9 cellular contexts compared by ENCODE assay signal in the genomic region with DNA sequence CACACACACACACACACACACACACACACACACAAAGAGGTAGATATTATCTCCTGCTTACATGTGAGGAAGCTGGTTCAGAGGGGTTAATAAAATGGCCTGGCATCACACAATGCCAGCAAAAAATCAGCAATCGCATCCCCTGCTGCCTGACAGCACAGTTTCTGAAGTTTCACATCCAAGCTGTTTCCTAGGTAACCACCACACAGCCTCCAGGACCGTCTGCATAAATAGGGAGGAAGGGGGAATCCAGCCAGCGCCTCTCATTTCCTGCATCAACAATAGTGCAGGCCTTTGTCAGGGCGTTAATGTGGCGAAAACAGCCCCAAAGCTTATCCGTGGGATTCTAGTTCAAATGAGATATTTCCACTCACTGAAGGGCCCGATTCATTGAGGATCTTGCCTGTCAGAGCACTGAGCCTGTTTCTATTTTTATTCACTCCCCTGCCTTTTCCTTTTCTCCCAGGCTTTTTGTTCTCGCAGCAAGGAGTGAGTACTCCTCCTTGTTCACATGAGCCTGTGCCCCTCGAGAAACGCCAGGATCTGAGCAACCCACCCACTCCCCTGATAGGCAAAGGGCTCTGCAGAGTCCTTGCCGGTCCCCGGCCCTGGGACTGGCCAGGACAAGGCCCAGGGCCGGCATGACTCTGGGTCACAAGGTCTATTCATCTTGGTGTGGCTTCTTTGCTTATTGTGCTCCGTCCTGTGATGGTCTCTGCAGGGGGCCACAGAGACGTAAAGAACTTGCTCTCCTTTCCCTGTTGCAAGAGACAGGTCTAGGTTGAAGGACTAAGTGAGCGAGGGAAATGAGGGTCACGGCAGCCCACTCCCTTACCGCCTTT. TPM values are rescaled to one million over a fixed set of nuclear protein-coding genes. Genes with fewer than 3 reads are reported as not detected.
DNase-seq lines count a peak whose midpoint lies in the region; ATAC-seq lines count a peak whose summit lies in the region.
"Had no signal": no experiment of that assay in that cellular context is flagged by ENCODE, and none has a peak within 500 bp of the region (broad histone marks: within the 10 kb centered on the region; RNA-seq: fewer than 3 reads in every experiment).

No MANE protein-coding gene starts in this region.

- no peaks in the 10 kb centered on the region for H3K9me3 Mint-ChIP-seq in activated T-helper 17 cell treated with anti-CD3 and anti-CD28 coated beads, Interleukin-2, amount 50 U/mL, for 72 hours

- no peak overlapping the region for H3K4me3 Mint-ChIP-seq in activated T-helper 17 cell treated with anti-CD3 and anti-CD28 coated beads, Interleukin-2, amount 50 U/mL, for 72 hours

- no peaks in the 10 kb centered on the region for H3K36me3 Mint-ChIP-seq in activated T-helper 17 cell treated with anti-CD3 and anti-CD28 coated beads, Interleukin-2, amount 50 U/mL, for 72 hours (ENCODE audit: low read depth)

- peak; percentile 86 for ATAC-seq in activated T-helper 17 cell treated with anti-CD3 and anti-CD28 coated beads, Interleukin-2, amount 50 U/mL, for 72 hours (replicated peaks)
- ATAC-seq in GM18868 (IDR thresholded peaks at IDR 0.05; ENCODE audit: unreplicated experiment): no peak
- no peak for ATAC-seq in HG03432 (IDR thresholded peaks at IDR 0.05; ENCODE audit: unreplicated experiment)

- no peaks in the 10 kb centered on the region for H3K4me1 Mint-ChIP-seq in activated T-helper 17 cell treated with anti-CD3 and anti-CD28 coated beads, Interleukin-2, amount 50 U/mL, for 72 hours

- H3K27ac Mint-ChIP-seq in activated T-helper 17 cell treated with anti-CD3 and anti-CD28 coated beads, Interleukin-2, amount 50 U/mL, for 72 hours: no peak overlapping the region

- no peaks in the 10 kb centered on the region for H3K27me3 Mint-ChIP-seq in activated T-helper 17 cell treated with anti-CD3 and anti-CD28 coated beads, Interleukin-2, amount 50 U/mL, for 72 hours

- H3K4me3 ChIP-seq in H7 (ENCODE audit: insufficient read depth, low read depth, low read length): no peak overlapping the region
- H3K4me3 ChIP-seq: esophagus squamous epithelium had no signal

- no peaks in the 10 kb centered on the region for H3K36me3 ChIP-seq in H7 (replicated peaks; ENCODE audit: control insufficient read depth, insufficient read depth, low read length)
- H3K36me3 ChIP-seq: esophagus squamous epithelium had no signal

- no peaks in the 10 kb centered on the region for H3K27me3 ChIP-seq in H7 (ENCODE audit: control insufficient read depth, insufficient read depth, low read length)
- H3K27me3 ChIP-seq: esophagus squamous epithelium had no signal

- DNase-seq in A172 (ENCODE audit: low spot score) (peak; percentile 55), H7 (peak; percentile 80), hypothalamus (lab: John Stamatoyannopoulos, UW) (peak in 44 of 51 donors; percentile 11 to 90 (median 63)), GM19238 (ENCODE audit: insufficient read length, low spot score) (no peak), MV-4-11 (lab: John Stamatoyannopoulos, UW) (no peak)
- DNase-seq: esophagus squamous epithelium had no signal

RNA-seq across cellular contexts. Expression of a gene that starts 32.7 kb away (rescaled TPM):
- total RNA-seq in A172 (2014; rRNA removed; shearing (Covaris generic)): 13.0 and 17.1 TPM in 2 replicates
- total RNA-seq in H7 (2014; rRNA removed; shearing (Covaris generic)): 1,817 and 1,848 TPM in 2 replicates
- under 1 TPM in 1 of 2 donors, not detected in 1; 0.35 TPM for total RNA-seq in activated T-helper 17 cell treated with anti-CD3 and anti-CD28 coated beads, Interleukin-2, amount 50 U/mL, for 72 hours

RNA-seq across cellular contexts. Expression of a gene that starts 37.4 kb away (rescaled TPM):
- total RNA-seq in A172 (2014; rRNA removed; shearing (Covaris generic)): 291 and 339 TPM in 2 replicates
- total RNA-seq in H7 (2014; rRNA removed; shearing (Covaris generic)): 789 and 839 TPM in 2 replicates
- 1 to 10 TPM; 2.8 to 6.0 TPM for total RNA-seq in activated T-helper 17 cell treated with anti-CD3 and anti-CD28 coated beads, Interleukin-2, amount 50 U/mL, for 72 hours

Comparison
In these comparisons a context has a peak if more than half of its experiments do, and no peak if none do; other contexts are left out.
1. DNase-seq: peak in A172 (single experiment), H7 (single experiment) and hypothalamus (44 of 51); none in GM19238 (single experiment) and MV-4-11 (single experiment).
2. RNA of a gene that starts 32.7 kb away (total RNA-seq): 1,817 to 1,848 TPM in H7; 13.0 to 17.1 TPM in A172 and 0.35 TPM in activated T-helper 17 cell treated with anti-CD3 and anti-CD28 coated beads, Interleukin-2, amount 50 U/mL, for 72 hours; every median in the first group is over 100 times any median in the second.
3. RNA of a gene that starts 37.4 kb away (total RNA-seq): 789 to 839 TPM in H7 and 291 to 339 TPM in A172; 2.8 to 6.0 TPM in activated T-helper 17 cell treated with anti-CD3 and anti-CD28 coated beads, Interleukin-2, amount 50 U/mL, for 72 hours; every median in the first group is over 10 times any median in the second.